In the genomic region with DNA sequence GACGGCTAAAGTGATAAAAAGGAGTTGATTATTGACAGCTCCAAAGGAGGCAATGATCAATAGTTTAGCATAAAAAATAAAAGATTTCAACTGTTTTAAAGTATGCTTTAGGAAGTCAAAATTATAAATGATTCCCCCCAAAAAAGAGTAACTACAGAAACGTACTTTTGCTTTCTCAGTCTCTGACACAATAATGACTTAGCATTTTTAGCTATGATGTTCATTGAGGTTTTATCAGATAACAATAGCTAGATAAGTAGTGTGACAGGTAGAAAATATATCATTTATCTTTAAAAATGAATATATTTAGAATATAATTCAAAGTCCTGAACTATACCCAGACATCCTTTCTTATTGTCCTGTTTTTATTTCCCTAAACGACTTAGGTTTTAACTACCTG, we compare ENCODE assay signal across 27 cellular contexts.
"Had no signal": no experiment of that assay in that cellular context is flagged by ENCODE, and none has a peak within 500 bp of the region (broad histone marks: within the 10 kb centered on the region; RNA-seq: fewer than 3 reads in every experiment).

No MANE protein-coding gene starts in this region.

- FAIRE-seq: urothelium cell line had no signal

- H3K4me3 ChIP-seq: stomach, suprapubic skin, testis, thoracic aorta, thyroid gland, tibial artery, tibial nerve, transverse colon, upper lobe of left lung, upper lobe of right lung, uterus, vagina had no signal

- DNase-seq: stimulated activated CD4-positive, alpha-beta T cell treated with anti-CD3 and anti-CD28 coated beads, Interleukin-2, amount 100 ng/mL, for 48 hours; stimulated activated CD4-positive, alpha-beta T cell treated with anti-CD3 and anti-CD28 coated beads, Interleukin-4, amount 100 ng/mL, for 1 hour; stimulated activated CD4-positive, alpha-beta T cell treated with anti-CD3 and anti-CD28 coated beads, Interleukin-4, amount 100 ng/mL, for 24 hours; stimulated activated CD4-positive, alpha-beta T cell treated with anti-CD3 and anti-CD28 coated beads, Interleukin-4, amount 100 ng/mL, for 4 hours; stimulated activated CD8-positive, alpha-beta memory T cell treated with anti-CD3 and anti-CD28 coated beads, Interleukin-4, amount 100 ng/mL, for 48 hours; stimulated activated naive B cell treated with anti-CD40 and anti-IgM and Interleukin-4, amounts not matched to agents 10 μg/mL and 1 μg/mL and 100 μg/mL, for 72 hours; stimulated activated naive CD4-positive, alpha-beta T cell; stimulated activated naive CD4-positive, alpha-beta T cell treated with Interleukin-2 at 50 U/mL for 16 hours; stimulated activated naive CD8-positive, alpha-beta T cell treated with anti-CD3 and anti-CD28 coated beads, Interleukin-15, amount 100 ng/mL, for 72 hours; stimulated activated naive CD8-positive, alpha-beta T cell treated with anti-CD3 and anti-CD28 coated beads, Interleukin-15, Interleukin-2, amounts not matched to agents 100 U/mL and 50 U/mL, for 24 hours; stomach; substantia nigra; testis; thyroid gland; tibial artery; transverse colon; trophoblast cell; upper lobe of left lung; upper lobe of right lung; uterus had no signal

- H3K4me1 ChIP-seq: stomach, suprapubic skin, testis, thyroid gland, tibial nerve, transverse colon, upper lobe of left lung, upper lobe of right lung, uterus, vagina had no signal

- H3K36me3 ChIP-seq: suprapubic skin, thyroid gland, transverse colon, upper lobe of left lung, upper lobe of right lung, uterus, vagina had no signal

- H3K9me3 ChIP-seq: testis, thyroid gland, uterus, vagina had no signal

- H3K27me3 ChIP-seq: stomach, suprapubic skin, testis, thyroid gland, tibial artery, tibial nerve, transverse colon, upper lobe of left lung, upper lobe of right lung, uterus, vagina had no signal

- H3K27ac ChIP-seq: stomach, suprapubic skin, testis, thoracic aorta, thyroid gland, tibial artery, tibial nerve, transverse colon, upper lobe of left lung, upper lobe of right lung, uterus, vagina had no signal

- ATAC-seq: stimulated activated effector memory CD8-positive, alpha-beta T cell treated with anti-CD3 and anti-CD28 coated beads, Interleukin-12 subunit alpha, Interleukin-12 subunit beta, amount 100 ng/mL, for 72 hours; stimulated activated memory B cell treated with anti-CD40 and anti-IgM and Interleukin-4, amounts not matched to agents 10 μg/mL and 1 μg/mL and 100 μg/mL, for 72 hours; stimulated activated naive B cell treated with anti-CD40 and anti-IgM and Interleukin-4, amounts not matched to agents 10 μg/mL and 1 μg/mL and 100 μg/mL, for 72 hours; stimulated activated naive CD8-positive, alpha-beta T cell treated with anti-CD3 and anti-CD28 coated beads, Interleukin-15, amount 100 ng/mL, for 72 hours; stimulated activated naive CD8-positive, alpha-beta T cell treated with anti-CD3 and anti-CD28 coated beads, Interleukin-15, Interleukin-2, amounts not matched to agents 100 U/mL and 50 U/mL, for 24 hours; upper lobe of right lung had no signal
